In the genomic region with DNA sequence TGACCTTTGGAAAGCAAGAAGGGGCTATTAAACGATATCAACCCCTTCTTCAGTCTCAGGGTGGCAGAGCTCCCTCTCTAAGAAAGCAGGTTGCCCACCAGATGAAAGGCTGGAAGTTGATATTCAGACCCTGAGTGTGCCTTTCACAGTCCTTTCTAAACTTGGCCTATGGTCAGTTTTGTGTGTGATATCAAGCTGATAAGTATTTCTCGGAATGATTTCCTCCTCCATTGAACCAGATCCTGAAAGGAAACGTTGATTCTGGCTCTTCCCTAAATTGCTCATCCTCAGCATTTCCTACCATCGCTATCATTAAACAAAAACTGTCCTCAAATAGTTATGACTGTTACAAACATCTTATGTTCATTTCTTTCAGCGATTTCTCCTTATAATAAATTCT, we compare ENCODE assay signal across 17 cellular contexts.
DNase-seq lines count a peak whose midpoint lies in the region; FAIRE-seq and TF ChIP-seq lines count a peak whose summit lies in the region.
"Had no signal": no experiment of that assay in that cellular context is flagged by ENCODE, and none has a peak within 500 bp of the region (broad histone marks: within the 10 kb centered on the region; RNA-seq: fewer than 3 reads in every experiment).

No MANE protein-coding gene starts in this region.

- H2BK120ac ChIP-seq in neuronal stem cell (ENCODE audit: low read depth, low read length), result no peak overlapping the region

- CTCF ChIA-PET in PC-9 (lab: Charles Lee), result interaction anchor here (0.7 kb wide), 1 partner anchor 389 kb away, joined by 20 read pairs; no protein-coding TSS in a partner anchor

- no peak overlapping the region for H3K18ac ChIP-seq in neuronal stem cell (ENCODE audit: low read length)

- H3K14ac ChIP-seq in neuronal stem cell (ENCODE audit: low read length), result no peak overlapping the region

- H3K4ac ChIP-seq in neuronal stem cell (ENCODE audit: low read length), result no peak overlapping the region

- WGBS in GM23248 (ENCODE audit: low coverage in 1 of 2, low lambda C conversion rate in 2 of 2, missing lambda C conversion rate in 2 of 2), 2 experiments, result 20 to 30% methylated on average over 5 of the region's 5 CpGs
- no CpG with 5 or more reads among the region's 5 CpGs for WGBS in neuronal stem cell (ENCODE audit: extremely low coverage in 2 of 2, insufficient read length in 2 of 2, insufficient replicate concordance in 1 of 2), 2 donors

- H3K9ac ChIP-seq in GM23248, result no peak overlapping the region
- H3K9ac ChIP-seq in keratinocyte (ENCODE audit: control insufficient read depth, extremely low read depth, insufficient read depth, low read length), result no peak overlapping the region
- H3K9ac ChIP-seq in skeletal muscle tissue (ENCODE audit: low read depth in 1 of 3, low read length in 3 of 3), result no peak overlapping the region
- no peak overlapping the region for H3K9ac ChIP-seq in neuronal stem cell (ENCODE audit: low read depth, low read length, poor library complexity)

- H3K4me2 ChIP-seq in GM23248 (ENCODE audit: unreplicated experiment), result no peak overlapping the region
- H3K4me2 ChIP-seq in PC-9, result no peak overlapping the region
- H3K4me2 ChIP-seq in keratinocyte (ENCODE audit: control insufficient read depth, extremely low read depth, insufficient read depth, low read depth, low read length), result no peak overlapping the region
- no peak overlapping the region for H3K4me2 ChIP-seq in neuronal stem cell (ENCODE audit: insufficient read depth, low read length, poor library complexity, severe bottlenecking)

- no peaks in the 10 kb centered on the region for H3K9me2 ChIP-seq in GM23248 (ENCODE audit: insufficient read depth)
- H3K9me2 ChIP-seq in PC-9 (ENCODE audit: insufficient read depth), result no peaks in the 10 kb centered on the region

- TF ChIP-seq CTCF in PC-9 (conservative IDR thresholded peaks at IDR 0.05) (no peak), keratinocyte (optimal IDR thresholded peaks at IDR 0.05 in 1 of 3, IDR thresholded peaks at IDR 0.05 in 1 of 3, conservative IDR thresholded peaks at IDR 0.05 in 1 of 3; ENCODE audit: extremely low read depth in 1 of 3, insufficient read depth in 2 of 3, low read length in 3 of 3) (no peak)

- in situ Hi-C loops in GM23248 (cut with MboI), result no loop called here

- no peak overlapping the region for H2AK5ac ChIP-seq in neuronal stem cell (ENCODE audit: low read depth, low read length)

- H3K79me2 ChIP-seq in GM23248 (ENCODE audit: insufficient read depth), result no peaks in the 10 kb centered on the region
- H3K79me2 ChIP-seq in PC-9 (ENCODE audit: low read depth), result no peaks in the 10 kb centered on the region
- no peaks in the 10 kb centered on the region for H3K79me2 ChIP-seq in keratinocyte (ENCODE audit: control insufficient read depth, insufficient read depth, low read length)

- H4K91ac ChIP-seq in neuronal stem cell (ENCODE audit: low read depth, low read length, poor library complexity), result no peak overlapping the region

- peak; percentile 23 for FAIRE-seq in keratinocyte (lab: Jason Lieb, UNC)
- FAIRE-seq: bronchial epithelial cell had no signal

- H3K9me3 ChIP-seq in GM23248 (ENCODE audit: low read depth) (no peaks in the 10 kb centered on the region), PC-9 (ENCODE audit: insufficient read depth, low read depth) (no peaks in the 10 kb centered on the region), keratinocyte (ENCODE audit: control insufficient read depth, low read depth, low read length) (no peaks in the 10 kb centered on the region), skeletal muscle tissue (ENCODE audit: control insufficient read depth in 3 of 3, low read length in 3 of 3) (no peaks in the 10 kb centered on the region), neuronal stem cell (replicated peaks in 1 of 2; ENCODE audit: control insufficient read depth in 2 of 2, insufficient read depth in 1 of 2, low read depth in 1 of 2, low read length in 2 of 2) (no peaks in the 10 kb centered on the region)
- H3K9me3 ChIP-seq: adrenal gland, HAP-1 had no signal

- H3K36me3 ChIP-seq in GM23248 (ENCODE audit: low read depth), result no peaks in the 10 kb centered on the region
- no peaks in the 10 kb centered on the region for H3K36me3 ChIP-seq in PC-9 (ENCODE audit: low read depth)
- H3K36me3 ChIP-seq in keratinocyte (ENCODE audit: control insufficient read depth in 2 of 2, extremely low read depth in 1 of 2, insufficient read depth in 2 of 2, low read length in 2 of 2), result no peaks in the 10 kb centered on the region
- H3K36me3 ChIP-seq in skeletal muscle tissue (ENCODE audit: control insufficient read depth in 3 of 3, insufficient read depth in 3 of 3, low read length in 3 of 3), result no peaks in the 10 kb centered on the region
- no peaks in the 10 kb centered on the region for H3K36me3 ChIP-seq in neuronal stem cell (replicated peaks in 1 of 2; ENCODE audit: control insufficient read depth in 2 of 2, insufficient read depth in 2 of 2, low read length in 2 of 2)
- H3K36me3 ChIP-seq: adrenal gland, HAP-1 had no signal

- no peak overlapping the region for H3K27ac ChIP-seq in GM23248
- H3K27ac ChIP-seq in PC-9, result no peak overlapping the region
- no peak overlapping the region for H3K27ac ChIP-seq in keratinocyte (ENCODE audit: control insufficient read depth, insufficient read depth, low read length)
- peak overlapping the region; percentile 33 for H3K27ac ChIP-seq in skeletal muscle tissue (ENCODE audit: low read depth, low read length)
- H3K27ac ChIP-seq in neuronal stem cell (replicated peaks; ENCODE audit: low read length), result no peak overlapping the region

- peak overlapping the region; percentile 41; the same call in 1 of the 2 replicates for H2AFZ ChIP-seq in GM23248
- H2AFZ ChIP-seq in PC-9, result 0 out of 2 replicates have a peak overlapping the region, but pooled peaks have one; percentile 43
- H2AFZ ChIP-seq in keratinocyte (ENCODE audit: control insufficient read depth, low read length), result no peak overlapping the region
- H2AFZ ChIP-seq in neuronal stem cell (ENCODE audit: low read length), result no peak overlapping the region

- POLR2A ChIA-PET in PC-9 (lab: Charles Lee; ENCODE audit: unreplicated experiment), result no interaction called here

- dilution Hi-C loops in keratinocyte (cut with MboI; ENCODE audit: extremely low pct_ligation_motif_present, low sequenced_read_pairs), result no loop called here

- intact Hi-C loops in PC-9 (cut with micrococcal nuclease; ENCODE audit: unreplicated experiment), result no loop called here

- DNase-seq in GM23248, result no peak
- DNase-seq in PC-9, result no peak
- no peak for DNase-seq in keratinocyte (ENCODE audit: low read depth, low spot score)
- no peak for DNase-seq in neuronal stem cell (ENCODE audit: low spot score)
- no peak for DNase-seq in effector CD4-positive, alpha-beta T cell
- no peak for DNase-seq in pons (ENCODE audit: low spot score)
- DNase-seq: activated CD4-positive, CD25-positive, alpha-beta regulatory T cell treated with anti-CD3 and anti-CD28 coated beads, Interleukin-2, amount 50 U/mL, for 72 hours; activated effector memory CD4-positive, alpha-beta T cell treated with anti-CD3 and anti-CD28 coated beads, Interleukin-2, amount 50 U/mL, for 16 hours; DND-41; NCI-H1417 treated with DMSO at 0.1 percent for 48 hours; NCI-H2171 treated with DMSO at 0.1 percent for 48 hours; NCI-H774 had no signal

- H4K20me1 ChIP-seq in GM23248 (ENCODE audit: insufficient read depth) (no peaks in the 10 kb centered on the region), PC-9 (ENCODE audit: insufficient read depth) (no peaks in the 10 kb centered on the region), keratinocyte (ENCODE audit: control insufficient read depth, extremely low read depth, insufficient read depth, low read length) (no peaks in the 10 kb centered on the region)

- H3K27me3 ChIP-seq in GM23248 (replicated peaks; ENCODE audit: insufficient read depth), result no peaks in the 10 kb centered on the region
- H3K27me3 ChIP-seq in PC-9 (ENCODE audit: insufficient read depth, low read depth), result no peaks in the 10 kb centered on the region
- H3K27me3 ChIP-seq in keratinocyte (ENCODE audit: control insufficient read depth, extremely low read depth, insufficient read depth, low read length), result no peaks in the 10 kb centered on the region
- H3K27me3 ChIP-seq in skeletal muscle tissue (ENCODE audit: control insufficient read depth in 3 of 3, insufficient read depth in 3 of 3, low read length in 3 of 3), result no peaks in the 10 kb centered on the region
- no peaks in the 10 kb centered on the region for H3K27me3 ChIP-seq in neuronal stem cell (ENCODE audit: control insufficient read depth in 3 of 3, insufficient read depth in 3 of 3, low read depth in 1 of 3, low read length in 3 of 3)
- H3K27me3 ChIP-seq: adrenal gland, dorsolateral prefrontal cortex had no signal

- no peak overlapping the region for H3K23ac ChIP-seq in neuronal stem cell (ENCODE audit: low read depth, low read length, poor library complexity)

- H3K79me1 ChIP-seq in neuronal stem cell (ENCODE audit: low read depth, low read length), result no peaks in the 10 kb centered on the region

- no peaks in the 10 kb centered on the region for H3K4me1 ChIP-seq in GM23248 (ENCODE audit: insufficient read depth)
- no peaks in the 10 kb centered on the region for H3K4me1 ChIP-seq in PC-9 (replicated peaks; ENCODE audit: insufficient read depth)
- H3K4me1 ChIP-seq in keratinocyte (ENCODE audit: control insufficient read depth, extremely low read depth, insufficient read depth, low read length), result no peaks in the 10 kb centered on the region
- H3K4me1 ChIP-seq in skeletal muscle tissue (ENCODE audit: control insufficient read depth in 3 of 3, insufficient read depth in 3 of 3, low read length in 3 of 3), result no peaks in the 10 kb centered on the region
- H3K4me1 ChIP-seq in neuronal stem cell (ENCODE audit: control insufficient read depth in 2 of 2, insufficient read depth in 1 of 2, low read depth in 1 of 2, low read length in 2 of 2), result no peaks in the 10 kb centered on the region
- H3K4me1 ChIP-seq: HAP-1 had no signal

- H2BK15ac ChIP-seq in neuronal stem cell (ENCODE audit: low read length), result no peak overlapping the region

- H3F3A ChIP-seq in GM23248 (ENCODE audit: insufficient read depth) (no peaks in the 10 kb centered on the region), PC-9 (ENCODE audit: insufficient read depth, low read depth) (no peaks in the 10 kb centered on the region)

- H4K8ac ChIP-seq in neuronal stem cell (ENCODE audit: low read depth, low read length), result no peak overlapping the region

- H3K4me3 ChIP-seq in GM23248 (no peak overlapping the region), PC-9 (no peak overlapping the region), keratinocyte (ENCODE audit: control insufficient read depth in 2 of 3, extremely low read depth in 1 of 3, insufficient read depth in 2 of 3, low read depth in 1 of 3, low read length in 3 of 3) (no peak overlapping the region), skeletal muscle tissue (ENCODE audit: low read length in 3 of 3) (no peak overlapping the region), neuronal stem cell (ENCODE audit: low read length in 2 of 2) (no peak overlapping the region)
- H3K4me3 ChIP-seq: adrenal gland, dorsolateral prefrontal cortex, HAP-1 had no signal

- H3K9me1 ChIP-seq in keratinocyte (ENCODE audit: control insufficient read depth, extremely low read depth, insufficient read depth, low read length), result no peaks in the 10 kb centered on the region

- no peak overlapping the region for H2BK5ac ChIP-seq in neuronal stem cell (ENCODE audit: low read length)

- no peak overlapping the region for H2BK12ac ChIP-seq in neuronal stem cell (ENCODE audit: low read length)

- no TSS peak for BruUV-seq in PC-9 (replicated peaks; lab: Mats Ljungman, UMichigan)

Comparison
In these comparisons a context has a peak if more than half of its experiments do, and no peak if none do; other contexts are left out.
1. H2AFZ ChIP-seq: peak in GM23248 (single experiment) and PC-9 (single experiment); none in keratinocyte (single experiment) and neuronal stem cell (single experiment).